ENCODE assay signal across 1 cellular context in the genomic region with DNA sequence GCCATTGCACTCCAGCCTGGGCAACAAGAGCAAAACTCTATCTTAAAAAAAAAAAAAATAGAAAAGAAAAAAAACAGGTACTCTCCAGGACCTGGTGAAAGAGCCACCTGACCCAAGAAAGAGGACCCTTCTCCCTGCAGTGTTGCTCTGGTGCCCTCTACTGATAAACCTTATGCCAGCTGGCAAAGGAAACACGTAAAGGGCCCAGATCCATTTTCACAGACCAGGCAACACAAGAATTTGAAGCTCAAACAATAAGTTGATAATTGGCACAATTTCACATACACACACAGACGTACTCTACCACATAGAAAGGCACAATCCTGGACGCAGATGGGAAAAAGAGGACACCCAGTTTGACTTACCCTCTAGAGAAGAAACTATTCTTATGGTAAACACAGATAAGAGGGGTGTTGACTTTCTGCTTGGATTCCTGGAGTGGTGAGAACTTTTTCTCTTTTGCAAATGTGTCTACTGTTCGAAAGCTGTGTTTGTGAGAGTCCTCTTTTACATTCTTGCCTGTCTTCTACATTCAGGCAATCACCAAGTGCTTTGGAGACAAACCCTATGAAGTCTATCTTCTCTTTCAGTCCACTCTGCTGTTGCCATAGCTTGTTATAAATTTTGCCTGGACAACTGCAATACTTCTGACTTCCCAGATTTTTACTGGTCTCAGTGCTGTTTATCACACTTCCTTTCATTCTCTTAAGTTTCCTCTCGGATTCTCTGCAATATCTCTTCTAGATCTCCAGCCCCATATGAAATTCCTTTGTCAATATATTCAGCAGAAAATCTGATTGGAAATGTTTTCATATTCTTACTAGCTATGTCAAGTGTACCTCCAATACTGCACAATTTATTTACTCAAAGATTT.
TF ChIP-seq lines count a peak whose summit lies in the region.

No MANE protein-coding gene starts in this region.

TF ChIP-seq in endothelial cell of umbilical vein, 7 proteins besides CTCF, POLR2A, EP300 and RAD21:
- TF ChIP-seq JUN (IDR thresholded peaks at IDR 0.05; ENCODE audit: borderline replicate concordance, insufficient read depth, insufficient read length, low read depth), result no peak
- no peak for TF ChIP-seq FOS (IDR thresholded peaks at IDR 0.05; ENCODE audit: borderline replicate concordance, insufficient read depth, low read length)
- no peak for TF ChIP-seq GATA2 (IDR thresholded peaks at IDR 0.05; ENCODE audit: insufficient read depth, insufficient read length, low read depth, low read length)
- no peak for TF ChIP-seq MYC (IDR thresholded peaks at IDR 0.05; ENCODE audit: low read depth, low read length)
- no peak for TF ChIP-seq POLR2AphosphoS5 (IDR thresholded peaks at IDR 0.05; ENCODE audit: insufficient read depth, low read depth, low read length)
- TF ChIP-seq EZH2 (IDR thresholded peaks at IDR 0.05; ENCODE audit: borderline replicate concordance, low read depth, low read length, severe bottlenecking), result no peak
- TF ChIP-seq, protein P1, sequence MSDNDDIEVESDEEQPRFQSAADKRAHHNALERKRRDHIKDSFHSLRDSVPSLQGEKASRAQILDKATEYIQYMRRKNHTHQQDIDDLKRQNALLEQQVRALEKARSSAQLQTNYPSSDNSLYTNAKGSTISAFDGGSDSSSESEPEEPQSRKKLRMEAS (IDR thresholded peaks at IDR 0.05; ENCODE audit: insufficient read depth, insufficient read length), result no peak
